ENCODE assay signal across 1 cellular context in the genomic region with DNA sequence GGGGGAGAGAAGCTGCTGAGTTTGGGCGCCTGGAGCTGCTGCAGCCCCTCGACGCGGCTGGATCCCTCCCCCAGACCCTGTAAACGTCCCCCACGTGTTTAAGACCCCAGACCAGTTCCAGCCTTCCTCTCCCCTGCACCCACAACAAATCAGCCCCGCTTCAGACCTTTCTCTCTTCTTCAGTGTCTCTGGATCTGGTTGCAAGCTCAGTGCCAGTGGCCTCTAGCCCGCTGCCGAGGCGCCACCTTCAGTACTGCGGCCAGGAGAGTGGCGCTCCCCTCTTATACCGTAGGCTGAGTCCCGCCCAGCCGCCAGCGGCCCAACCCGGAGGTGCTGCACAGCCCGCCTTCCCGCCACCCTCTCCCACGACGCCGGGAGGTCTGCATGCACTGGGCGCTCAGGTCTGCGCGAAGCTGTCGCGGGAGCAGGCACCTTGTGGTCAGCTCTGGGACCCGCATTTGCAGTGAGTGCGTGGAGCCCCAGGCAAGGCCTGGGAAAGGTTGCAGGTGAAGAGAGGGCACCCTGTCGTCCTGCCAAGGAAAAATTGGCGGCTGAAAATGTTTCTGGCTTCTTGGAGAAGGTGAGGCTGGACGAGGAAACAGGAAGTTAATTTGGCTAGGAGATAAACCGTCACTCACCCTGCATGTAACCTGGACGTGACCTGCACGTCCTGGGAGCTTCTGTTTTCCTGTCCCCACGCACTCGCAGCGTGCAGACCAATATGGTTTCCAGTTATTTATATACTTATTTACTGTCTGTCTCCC.
TF ChIP-seq lines count a peak whose summit lies in the region.

A gene with protein sequence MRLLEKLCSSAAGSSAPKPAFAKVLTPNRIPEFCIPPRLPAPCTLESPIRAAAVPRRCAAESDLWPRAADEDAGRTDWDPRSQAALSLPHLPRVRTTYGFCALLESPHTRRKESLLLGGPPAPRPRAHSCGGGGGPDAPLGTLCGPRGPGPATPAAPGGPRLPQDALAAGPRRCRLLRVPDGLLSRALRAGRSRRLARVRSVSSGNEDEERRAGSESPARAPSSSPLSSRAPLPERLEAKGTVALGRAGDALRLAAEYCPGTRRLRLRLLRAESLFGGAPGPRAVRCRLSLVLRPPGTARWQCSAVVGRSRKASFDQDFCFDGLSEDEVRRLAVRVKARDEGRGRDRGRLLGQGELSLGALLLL (minus strand): TSS at position 257 of the 764 bp plus-strand sequence. CDS start 301 bp downstream, outside the sequence.

TF ChIP-seq in A549, 52 proteins besides CTCF, POLR2A, EP300 and RAD21 (continued from another document):
- TF ChIP-seq KDM5A (IDR thresholded peaks at IDR 0.05) (no peak), MAFK (IDR thresholded peaks at IDR 0.05; ENCODE audit: partially characterized antibody) (no peak)
TF ChIP-seq in A549: peak in this region for 2.
